Comparison of ENCODE assay signal across 9 cellular contexts in genomic region chr20:11686900-11687543, GRCh38.
A peak's percentile ranks its signal among the peaks of the same experiment; 100 is the strongest.
DNase-seq lines count a peak whose midpoint lies in the region; ATAC-seq lines count a peak whose summit lies in the region.
"Had no signal": no experiment of that assay in that cellular context is flagged by ENCODE, and none has a peak within 500 bp of the region (broad histone marks: within the 10 kb centered on the region; RNA-seq: fewer than 3 reads in every experiment).

No MANE protein-coding gene starts in this region.

- intact Hi-C loops in left cardiac atrium (cut with DNase I) (no loop called here), posterior cingulate gyrus (cut with DNase I) (loop anchor here (10.0 kb wide), 1 partner anchor 228 kb away; the partner anchor contains the start of gene BTBD3)

- ATAC-seq in left cardiac atrium: peak in 1 of 2 donors; percentile 78
- no peak for ATAC-seq in GM19324 (IDR thresholded peaks at IDR 0.05; ENCODE audit: low FRiP score, unreplicated experiment)
- ATAC-seq in HG02852 (IDR thresholded peaks at IDR 0.05; ENCODE audit: unreplicated experiment): no peak

- DNase-seq in DMS153 (lab: John Stamatoyannopoulos, UW) (peak; percentile 72), SHP77 (lab: John Stamatoyannopoulos, UW) (peak; percentile 97), left cardiac atrium (peak; percentile 34), posterior cingulate gyrus (peak in 9 of 10 donors; percentile 40 to 94 (median 53)), NCI-H2107 (lab: John Stamatoyannopoulos, UW) (no peak)
- DNase-seq in stimulated activated CD4-positive, alpha-beta T cell treated with anti-CD3 and anti-CD28 coated beads, Interleukin-2, amount 100 ng/mL, for 48 hours: no peak
- DNase-seq: stimulated activated CD8-positive, alpha-beta memory T cell treated with anti-CD3 and anti-CD28 coated beads, Interleukin-4, amount 100 ng/mL, for 48 hours had no signal

Comparison
In these comparisons a context has a peak if more than half of its experiments do, and no peak if none do; other contexts are left out.
1. DNase-seq: peak in DMS153 (single experiment), SHP77 (2 of 2), left cardiac atrium (single experiment) and posterior cingulate gyrus (9 of 10); none in NCI-H2107 (single experiment) and stimulated activated CD4-positive, alpha-beta T cell treated with anti-CD3 and anti-CD28 coated beads, Interleukin-2, amount 100 ng/mL, for 48 hours (0 of 2).